In genomic region chr3:153506686-153507085, GRCh38 we compare ENCODE assay signal across 8 cellular contexts.
DNase-seq lines count a peak whose midpoint lies in the region; ATAC-seq and TF ChIP-seq lines count a peak whose summit lies in the region.
"Not testable (repeated sequence)": the region's sequence is repeated elsewhere in the genome, so short reads cannot be mapped to it uniquely, and the experiment has no call there.

No MANE protein-coding gene starts in this region.

- H3K9me3 Mint-ChIP-seq in Calu3 (ENCODE audit: low read depth, unreplicated experiment): not testable (repeated sequence)

- H3K27ac ChIP-seq in C4-2B: peak overlapping the region; percentile 63
- H3K27ac ChIP-seq in PC-9, colonic mucosa: not testable (repeated sequence)
- peak overlapping the region; percentile 36; the same call in 1 of the 2 replicates for H3K27ac ChIP-seq in VCaP

- H3K4me1 Mint-ChIP-seq in Calu3 (ENCODE audit: low read depth, unreplicated experiment): not testable (repeated sequence)

- peak overlapping the region; percentile 18 for H3K27ac Mint-ChIP-seq in Calu3 (ENCODE audit: unreplicated experiment)

- intact Hi-C loops in Calu3 (cut with micrococcal nuclease; ENCODE audit: unreplicated experiment); PC-9 (cut with micrococcal nuclease; ENCODE audit: unreplicated experiment); colonic mucosa (cut with DNase I); mucosa of descending colon (cut with DNase I, micrococcal nuclease): not testable (repeated sequence)

- POLR2A ChIA-PET in PC-9 (lab: Charles Lee; ENCODE audit: unreplicated experiment): not testable (repeated sequence)

- H3K36me3 ChIP-seq in PC-9 (ENCODE audit: low read depth); colonic mucosa; mucosa of descending colon (ENCODE audit: low read depth): not testable (repeated sequence)

- not testable (repeated sequence) for H3K27me3 Mint-ChIP-seq in Calu3 (ENCODE audit: unreplicated experiment)

- not testable (repeated sequence) for H3K9me2 ChIP-seq in PC-9 (ENCODE audit: insufficient read depth)

- H3K4me1 ChIP-seq in PC-9 (replicated peaks; ENCODE audit: insufficient read depth); colonic mucosa; mucosa of descending colon (ENCODE audit: low read depth): not testable (repeated sequence)

- peak overlapping the region; percentile 44 for H3K4me3 Mint-ChIP-seq in Calu3 (ENCODE audit: low read depth, unreplicated experiment)

- peak overlapping the region; percentile 45 for H3K4me3 ChIP-seq in PC-9
- H3K4me3 ChIP-seq in colonic mucosa, mucosa of descending colon: not testable (repeated sequence)

- not testable (repeated sequence) for H3K9ac ChIP-seq in colonic mucosa (ENCODE audit: low read depth in 2 of 2, low read length in 2 of 2)

- H2AFZ ChIP-seq in PC-9: peak overlapping the region; percentile 61; the same call in 1 of the 2 replicates

- not testable (repeated sequence) for H3F3A ChIP-seq in PC-9 (ENCODE audit: insufficient read depth, low read depth)

- H3K4me2 ChIP-seq in PC-9: peak overlapping the region; percentile 57; the same call in 1 of the 2 replicates

- DNase-seq in Calu3 (peak; percentile 24), NCI-H1417 (lab: John Stamatoyannopoulos, UW) (peak in 2 of 3 experiments; percentile 45 to 52), NCI-H69 (lab: John Stamatoyannopoulos, UW) (peak; percentile 60), PC-9 (peak in 1 of 2 experiments; percentile 23), colonic mucosa (peak; percentile 46), mucosa of descending colon (peak in 2 of 3 donors; percentile 47 to 49)

- ATAC-seq in mucosa of descending colon: not testable (repeated sequence)

- not testable (repeated sequence) for TF ChIP-seq CTCF in C4-2B (conservative IDR thresholded peaks at IDR 0.05); Calu3 (IDR thresholded peaks at IDR 0.05; ENCODE audit: unreplicated experiment); PC-9 (conservative IDR thresholded peaks at IDR 0.05); VCaP (conservative IDR thresholded peaks at IDR 0.05); colonic mucosa (IDR thresholded peaks at IDR 0.05); mucosa of descending colon (IDR thresholded peaks at IDR 0.05)

- not testable (repeated sequence) for H3K79me2 ChIP-seq in PC-9 (ENCODE audit: low read depth)

- CTCF ChIA-PET in Calu3 (lab: Charles Lee); PC-9 (lab: Charles Lee): not testable (repeated sequence)

- H3K27me3 ChIP-seq in PC-9 (ENCODE audit: insufficient read depth, low read depth); colonic mucosa: not testable (repeated sequence)

- H3K36me3 Mint-ChIP-seq in Calu3 (ENCODE audit: insufficient read depth, unreplicated experiment): not testable (repeated sequence)

- H4K20me1 ChIP-seq in PC-9 (ENCODE audit: insufficient read depth): not testable (repeated sequence)

- not testable (repeated sequence) for H3K9me3 ChIP-seq in PC-9 (ENCODE audit: insufficient read depth, low read depth); colonic mucosa; mucosa of descending colon

- BruUV-seq in Calu3 (replicated peaks; lab: Mats Ljungman, UMichigan); PC-9 (replicated peaks; lab: Mats Ljungman, UMichigan): not testable (repeated sequence)
